ENCODE assay signal across 11 cellular contexts in genomic region chr11:94948070-94948617, GRCh38. TPM values are rescaled to one million over a fixed set of nuclear protein-coding genes. Genes with fewer than 3 reads are reported as not detected.
DNase-seq lines count a peak whose midpoint lies in the region; ATAC-seq, FAIRE-seq and TF ChIP-seq lines count a peak whose summit lies in the region.
"Had no signal": no experiment of that assay in that cellular context is flagged by ENCODE, and none has a peak within 500 bp of the region (broad histone marks: within the 10 kb centered on the region; RNA-seq: fewer than 3 reads in every experiment).

No MANE protein-coding gene starts in this region.

- TF ChIP-seq CTCF in chondrocyte (IDR thresholded peaks at IDR 0.05) = no peak
- no peak for TF ChIP-seq CTCF in activated CD8-positive, alpha-beta T cell treated with anti-CD3 and anti-CD28 coated beads for 36 hours (IDR thresholded peaks at IDR 0.05)

- H3K27me3 Mint-ChIP-seq in chondrocyte (ENCODE audit: low read depth) = no peaks in the 10 kb centered on the region
- H3K27me3 Mint-ChIP-seq in activated CD8-positive, alpha-beta T cell treated with anti-CD3 and anti-CD28 coated beads for 36 hours = no peaks in the 10 kb centered on the region

- H3K4me1 Mint-ChIP-seq in chondrocyte (ENCODE audit: low read depth) = peaks cover 13% of the 10 kb centered on the region
- no peaks in the 10 kb centered on the region for H3K4me1 Mint-ChIP-seq in activated CD8-positive, alpha-beta T cell treated with anti-CD3 and anti-CD28 coated beads for 36 hours (ENCODE audit: low read depth)
- H3K4me1 Mint-ChIP-seq: activated CD4-positive, alpha-beta memory T cell treated with anti-CD3 and anti-CD28 coated beads, Interleukin-2, amount 10 ng/mL, durations not matched to agents 7 days and 5 days had no signal

- CTCF ChIA-PET in activated CD8-positive, alpha-beta T cell treated with anti-CD3 and anti-CD28 coated beads for 36 hours (lab: Charles Lee) = interaction anchor here (0.8 to 1.2 kb wide), 2 partner anchors 21 to 50 kb away, joined by 3 to 4 read pairs; no protein-coding TSS in a partner anchor

- POLR2A ChIA-PET in activated CD8-positive, alpha-beta T cell treated with anti-CD3 and anti-CD28 coated beads for 36 hours (lab: Charles Lee) = no interaction called here

- H3K27ac Mint-ChIP-seq in chondrocyte (ENCODE audit: unreplicated experiment) = peak overlapping the region; percentile 5
- H3K27ac Mint-ChIP-seq in activated CD8-positive, alpha-beta T cell treated with anti-CD3 and anti-CD28 coated beads for 36 hours = no peak overlapping the region
- H3K27ac Mint-ChIP-seq: activated CD4-positive, alpha-beta memory T cell treated with anti-CD3 and anti-CD28 coated beads, Interleukin-2, amount 10 ng/mL, durations not matched to agents 7 days and 5 days; activated naive CD8-positive, alpha-beta T cell treated with anti-CD3 and anti-CD28 coated beads for 36 hours had no signal

- FAIRE-seq in urothelium cell line (lab: Jason Lieb, UNC) (no peak), GM12891 (lab: Jason Lieb, UNC) (no peak)

- H3K4me3 Mint-ChIP-seq in chondrocyte (ENCODE audit: unreplicated experiment) = no peak overlapping the region
- H3K4me3 Mint-ChIP-seq in activated CD8-positive, alpha-beta T cell treated with anti-CD3 and anti-CD28 coated beads for 36 hours = no peak overlapping the region
- H3K4me3 Mint-ChIP-seq: activated CD4-positive, alpha-beta memory T cell treated with anti-CD3 and anti-CD28 coated beads, Interleukin-2, amount 10 ng/mL, durations not matched to agents 7 days and 5 days; activated naive CD8-positive, alpha-beta T cell treated with anti-CD3 and anti-CD28 coated beads for 36 hours had no signal

- no peak for TF ChIP-seq POLR2A in GM12891 (IDR thresholded peaks at IDR 0.05; ENCODE audit: low read depth, low read length)

- ATAC-seq in HG02870 (IDR thresholded peaks at IDR 0.05; ENCODE audit: unreplicated experiment) = no peak
- ATAC-seq in activated CD8-positive, alpha-beta T cell treated with anti-CD3 and anti-CD28 coated beads for 36 hours = no peak

- H3K36me3 Mint-ChIP-seq in chondrocyte (ENCODE audit: low read depth) = no peaks in the 10 kb centered on the region
- no peaks in the 10 kb centered on the region for H3K36me3 Mint-ChIP-seq in activated CD8-positive, alpha-beta T cell treated with anti-CD3 and anti-CD28 coated beads for 36 hours (ENCODE audit: low read depth)
- H3K36me3 Mint-ChIP-seq: activated naive CD8-positive, alpha-beta T cell treated with anti-CD3 and anti-CD28 coated beads for 36 hours had no signal

- H3K9me3 Mint-ChIP-seq in chondrocyte (ENCODE audit: low read depth) = no peaks in the 10 kb centered on the region
- no peaks in the 10 kb centered on the region for H3K9me3 Mint-ChIP-seq in activated CD8-positive, alpha-beta T cell treated with anti-CD3 and anti-CD28 coated beads for 36 hours
- H3K9me3 Mint-ChIP-seq: activated CD4-positive, alpha-beta memory T cell treated with anti-CD3 and anti-CD28 coated beads, Interleukin-2, amount 10 ng/mL, durations not matched to agents 7 days and 5 days; activated naive CD8-positive, alpha-beta T cell treated with anti-CD3 and anti-CD28 coated beads for 36 hours had no signal

- intact Hi-C loops in activated CD8-positive, alpha-beta T cell treated with anti-CD3 and anti-CD28 coated beads for 36 hours (cut with micrococcal nuclease) = no loop called here

- DNase-seq in ELR (ENCODE audit: low read depth) = peak; percentile 58
- DNase-seq in NCI-H2227 treated with DMSO at 0.1 percent for 48 hours (lab: John Stamatoyannopoulos, UW) = peak; percentile 20
- no peak for DNase-seq in chondrocyte (ENCODE audit: low spot score)
- peak; percentile 84 for DNase-seq in renal cortical epithelial cell (ENCODE audit: low read depth)
- no peak for DNase-seq in activated CD8-positive, alpha-beta T cell treated with anti-CD3 and anti-CD28 coated beads for 36 hours
- DNase-seq in urothelium cell line (ENCODE audit: low spot score) = no peak
- DNase-seq in GM12891 (ENCODE audit: insufficient read length, low spot score) = no peak
- DNase-seq: activated CD4-positive, alpha-beta memory T cell treated with anti-CD3 and anti-CD28 coated beads, Interleukin-2, amount 10 ng/mL, durations not matched to agents 7 days and 5 days; activated naive CD8-positive, alpha-beta T cell treated with anti-CD3 and anti-CD28 coated beads for 36 hours; NCI-H526 had no signal

TF ChIP-seq in GM12891, 5 proteins besides CTCF, POLR2A, EP300 and RAD21:
- TF ChIP-seq POU2F2 (IDR thresholded peaks at IDR 0.05; ENCODE audit: low read depth, low read length) (no peak), POLR2AphosphoS5 (IDR thresholded peaks at IDR 0.05; ENCODE audit: low read depth, low read length) (no peak), PAX5 (IDR thresholded peaks at IDR 0.05; ENCODE audit: insufficient read depth, low read length, severe bottlenecking) (no peak), TAF1 (IDR thresholded peaks at IDR 0.05; ENCODE audit: low read depth, low read length) (no peak), SPI1 (IDR thresholded peaks at IDR 0.05; ENCODE audit: low read depth, low read length) (no peak)

RNA-seq across cellular contexts. Expression of gene CWC15, which starts 25.2 kb away (rescaled TPM):
- total RNA-seq in chondrocyte = 29.5 to 53.3 TPM (median 42.0 TPM) in 3 replicates
- total RNA-seq in renal cortical epithelial cell = 51.3 and 57.1 TPM in 2 replicates
- total RNA-seq in activated CD8-positive, alpha-beta T cell treated with anti-CD3 and anti-CD28 coated beads for 36 hours = 10 to 100 TPM; 72.5 to 76.4 TPM
- 74.7 TPM for polyA plus RNA-seq in GM12891 (2012; ENCODE audit: low read depth, missing spikeins)

RNA-seq across cellular contexts. Expression of gene KDM4D, which starts 25.4 kb away (rescaled TPM):
- total RNA-seq in chondrocyte (0.44 to 0.65 TPM (median 0.53 TPM) in 3 replicates), renal cortical epithelial cell (0.94 and 1.6 TPM in 2 replicates)
- total RNA-seq in activated CD8-positive, alpha-beta T cell treated with anti-CD3 and anti-CD28 coated beads for 36 hours = 1 to 10 TPM; 1.1 to 1.6 TPM
- polyA plus RNA-seq in GM12891 (2012; ENCODE audit: low read depth, missing spikeins) = 0.53 TPM

Comparison
In these comparisons a context has a peak if more than half of its experiments do, and no peak if none do; other contexts are left out.
1. DNase-seq: peak in ELR (single experiment), NCI-H2227 treated with DMSO at 0.1 percent for 48 hours (single experiment) and renal cortical epithelial cell (single experiment); none in chondrocyte (single experiment), activated CD8-positive, alpha-beta T cell treated with anti-CD3 and anti-CD28 coated beads for 36 hours (single experiment), urothelium cell line (single experiment) and GM12891 (single experiment).